In the genomic region with DNA sequence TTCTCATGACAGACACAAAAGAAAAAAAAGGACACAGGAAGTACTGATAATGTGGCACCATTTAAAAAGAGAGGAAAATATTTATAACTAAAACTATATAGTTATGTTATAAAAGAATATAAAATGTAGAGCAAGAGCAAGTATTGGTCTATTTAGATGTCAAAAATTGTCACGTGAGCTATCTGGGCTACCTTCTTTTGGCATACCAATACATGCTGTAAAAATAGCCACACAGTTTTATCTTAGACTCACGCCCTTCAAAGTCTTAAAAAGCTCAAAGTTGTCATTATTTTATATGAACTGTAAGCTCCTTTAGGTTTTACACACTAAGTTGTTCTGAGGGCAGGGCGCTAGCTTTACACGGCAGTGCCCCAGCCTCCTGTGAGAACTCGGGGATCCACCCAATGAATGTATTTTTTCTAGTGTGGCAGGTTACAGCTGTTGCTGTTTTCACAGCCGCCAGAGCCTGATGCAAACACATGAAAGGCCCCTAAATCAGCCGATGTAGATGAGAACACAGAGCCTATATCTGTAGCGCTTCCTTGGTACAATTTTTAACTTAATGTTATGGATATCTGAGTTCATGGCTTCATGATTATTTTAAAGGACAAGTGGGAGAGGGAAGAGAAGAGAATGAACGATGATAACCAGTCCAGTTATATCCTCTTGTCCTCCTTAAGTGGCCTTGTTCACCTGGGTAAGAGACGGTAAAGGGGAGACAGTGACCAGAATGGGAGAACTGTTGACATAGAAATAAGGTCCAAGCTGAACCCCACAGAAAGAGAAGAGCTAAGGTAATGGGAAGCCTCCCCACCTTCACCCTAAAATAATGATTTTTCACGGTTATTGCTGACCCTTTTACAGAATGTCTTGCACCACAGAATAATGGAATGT, we compare ENCODE assay signal across 1 cellular context.
TF ChIP-seq lines count a peak whose summit lies in the region.

No MANE protein-coding gene starts in this region.

TF ChIP-seq in K562, 482 proteins besides CTCF, POLR2A, EP300 and RAD21 (continued from another document and continues in another):
- TF ChIP-seq ZNF609 (CRISPR knock-in tag; IDR thresholded peaks at IDR 0.05; ENCODE audit: borderline replicate concordance): no peak
- no peak; the same call in 1 of the 2 replicates for TF ChIP-seq USF2 (CRISPR knock-in tag; IDR thresholded peaks at IDR 0.05)
- no peak for TF ChIP-seq SMAD1 (IDR thresholded peaks at IDR 0.05; ENCODE audit: low read depth, low read length, partially characterized antibody)
- TF ChIP-seq FOXJ2 (tag; IDR thresholded peaks at IDR 0.05): peak; percentile 55; the same call in 1 of the 2 replicates
- no peak for TF ChIP-seq PBX2 (CRISPR knock-in tag; IDR thresholded peaks at IDR 0.05; ENCODE audit: low read depth)
- TF ChIP-seq PBX2 (tag; conservative IDR thresholded peaks at IDR 0.05; ENCODE audit: low read depth): no peak
- TF ChIP-seq, protein P1, sequence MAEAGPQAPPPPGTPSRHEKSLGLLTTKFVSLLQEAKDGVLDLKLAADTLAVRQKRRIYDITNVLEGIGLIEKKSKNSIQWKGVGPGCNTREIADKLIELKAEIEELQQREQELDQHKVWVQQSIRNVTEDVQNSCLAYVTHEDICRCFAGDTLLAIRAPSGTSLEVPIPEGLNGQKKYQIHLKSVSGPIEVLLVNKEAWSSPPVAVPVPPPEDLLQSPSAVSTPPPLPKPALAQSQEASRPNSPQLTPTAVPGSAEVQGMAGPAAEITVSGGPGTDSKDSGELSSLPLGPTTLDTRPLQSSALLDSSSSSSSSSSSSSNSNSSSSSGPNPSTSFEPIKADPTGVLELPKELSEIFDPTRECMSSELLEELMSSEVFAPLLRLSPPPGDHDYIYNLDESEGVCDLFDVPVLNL (CRISPR knock-in tag; IDR thresholded peaks at IDR 0.05; ENCODE audit: low read depth): no peak
- TF ChIP-seq, protein P2, sequence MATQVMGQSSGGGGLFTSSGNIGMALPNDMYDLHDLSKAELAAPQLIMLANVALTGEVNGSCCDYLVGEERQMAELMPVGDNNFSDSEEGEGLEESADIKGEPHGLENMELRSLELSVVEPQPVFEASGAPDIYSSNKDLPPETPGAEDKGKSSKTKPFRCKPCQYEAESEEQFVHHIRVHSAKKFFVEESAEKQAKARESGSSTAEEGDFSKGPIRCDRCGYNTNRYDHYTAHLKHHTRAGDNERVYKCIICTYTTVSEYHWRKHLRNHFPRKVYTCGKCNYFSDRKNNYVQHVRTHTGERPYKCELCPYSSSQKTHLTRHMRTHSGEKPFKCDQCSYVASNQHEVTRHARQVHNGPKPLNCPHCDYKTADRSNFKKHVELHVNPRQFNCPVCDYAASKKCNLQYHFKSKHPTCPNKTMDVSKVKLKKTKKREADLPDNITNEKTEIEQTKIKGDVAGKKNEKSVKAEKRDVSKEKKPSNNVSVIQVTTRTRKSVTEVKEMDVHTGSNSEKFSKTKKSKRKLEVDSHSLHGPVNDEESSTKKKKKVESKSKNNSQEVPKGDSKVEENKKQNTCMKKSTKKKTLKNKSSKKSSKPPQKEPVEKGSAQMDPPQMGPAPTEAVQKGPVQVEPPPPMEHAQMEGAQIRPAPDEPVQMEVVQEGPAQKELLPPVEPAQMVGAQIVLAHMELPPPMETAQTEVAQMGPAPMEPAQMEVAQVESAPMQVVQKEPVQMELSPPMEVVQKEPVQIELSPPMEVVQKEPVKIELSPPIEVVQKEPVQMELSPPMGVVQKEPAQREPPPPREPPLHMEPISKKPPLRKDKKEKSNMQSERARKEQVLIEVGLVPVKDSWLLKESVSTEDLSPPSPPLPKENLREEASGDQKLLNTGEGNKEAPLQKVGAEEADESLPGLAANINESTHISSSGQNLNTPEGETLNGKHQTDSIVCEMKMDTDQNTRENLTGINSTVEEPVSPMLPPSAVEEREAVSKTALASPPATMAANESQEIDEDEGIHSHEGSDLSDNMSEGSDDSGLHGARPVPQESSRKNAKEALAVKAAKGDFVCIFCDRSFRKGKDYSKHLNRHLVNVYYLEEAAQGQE (CRISPR knock-in tag; IDR thresholded peaks at IDR 0.05; ENCODE audit: low read depth): no peak
- TF ChIP-seq, protein P3, sequence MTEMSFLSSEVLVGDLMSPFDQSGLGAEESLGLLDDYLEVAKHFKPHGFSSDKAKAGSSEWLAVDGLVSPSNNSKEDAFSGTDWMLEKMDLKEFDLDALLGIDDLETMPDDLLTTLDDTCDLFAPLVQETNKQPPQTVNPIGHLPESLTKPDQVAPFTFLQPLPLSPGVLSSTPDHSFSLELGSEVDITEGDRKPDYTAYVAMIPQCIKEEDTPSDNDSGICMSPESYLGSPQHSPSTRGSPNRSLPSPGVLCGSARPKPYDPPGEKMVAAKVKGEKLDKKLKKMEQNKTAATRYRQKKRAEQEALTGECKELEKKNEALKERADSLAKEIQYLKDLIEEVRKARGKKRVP (CRISPR knock-in tag; IDR thresholded peaks at IDR 0.05): peak; percentile 97
- TF ChIP-seq HMG20A (CRISPR knock-in tag; conservative IDR thresholded peaks at IDR 0.05): 0 out of 2 replicates have a peak, but pooled peaks have one; percentile 30
- 0 out of 2 replicates have a peak, but pooled peaks have one; percentile 11 for TF ChIP-seq GABPB2 (CRISPR knock-in tag; conservative IDR thresholded peaks at IDR 0.05)
- TF ChIP-seq THRB (CRISPR knock-in tag; conservative IDR thresholded peaks at IDR 0.05): 0 out of 2 replicates have a peak, but pooled peaks have one; percentile 51
- TF ChIP-seq JUND (IDR thresholded peaks at IDR 0.05; ENCODE audit: borderline replicate concordance, low read depth, low read length): no peak
- no peak for TF ChIP-seq JUND (tag; IDR thresholded peaks at IDR 0.05; ENCODE audit: borderline replicate concordance, low read depth, low read length)
- TF ChIP-seq ZFP91 (CRISPR knock-in tag; IDR thresholded peaks at IDR 0.05): no peak
- no peak for TF ChIP-seq HMG20B (CRISPR knock-in tag; IDR thresholded peaks at IDR 0.05)
- peak; percentile 32; the same call in 1 of the 2 replicates for TF ChIP-seq CTBP1 (IDR thresholded peaks at IDR 0.05; ENCODE audit: borderline replicate concordance)
- TF ChIP-seq ZNF3 (CRISPR knock-in tag; IDR thresholded peaks at IDR 0.05): no peak
- TF ChIP-seq DACH1 (IDR thresholded peaks at IDR 0.05; ENCODE audit: partially characterized antibody): no peak
- TF ChIP-seq ZBTB34 (CRISPR knock-in tag; IDR thresholded peaks at IDR 0.05): no peak
- TF ChIP-seq, protein P4, sequence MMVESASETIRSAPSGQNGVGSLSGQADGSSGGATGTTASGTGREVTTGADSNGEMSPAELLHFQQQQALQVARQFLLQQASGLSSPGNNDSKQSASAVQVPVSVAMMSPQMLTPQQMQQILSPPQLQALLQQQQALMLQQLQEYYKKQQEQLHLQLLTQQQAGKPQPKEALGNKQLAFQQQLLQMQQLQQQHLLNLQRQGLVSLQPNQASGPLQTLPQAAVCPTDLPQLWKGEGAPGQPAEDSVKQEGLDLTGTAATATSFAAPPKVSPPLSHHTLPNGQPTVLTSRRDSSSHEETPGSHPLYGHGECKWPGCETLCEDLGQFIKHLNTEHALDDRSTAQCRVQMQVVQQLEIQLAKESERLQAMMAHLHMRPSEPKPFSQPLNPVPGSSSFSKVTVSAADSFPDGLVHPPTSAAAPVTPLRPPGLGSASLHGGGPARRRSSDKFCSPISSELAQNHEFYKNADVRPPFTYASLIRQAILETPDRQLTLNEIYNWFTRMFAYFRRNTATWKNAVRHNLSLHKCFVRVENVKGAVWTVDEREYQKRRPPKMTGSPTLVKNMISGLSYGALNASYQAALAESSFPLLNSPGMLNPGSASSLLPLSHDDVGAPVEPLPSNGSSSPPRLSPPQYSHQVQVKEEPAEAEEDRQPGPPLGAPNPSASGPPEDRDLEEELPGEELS (CRISPR knock-in tag; IDR thresholded peaks at IDR 0.05; ENCODE audit: borderline replicate concordance): no peak
- TF ChIP-seq CHD1 (IDR thresholded peaks at IDR 0.05; ENCODE audit: low read length): no peak
- TF ChIP-seq, protein P5, sequence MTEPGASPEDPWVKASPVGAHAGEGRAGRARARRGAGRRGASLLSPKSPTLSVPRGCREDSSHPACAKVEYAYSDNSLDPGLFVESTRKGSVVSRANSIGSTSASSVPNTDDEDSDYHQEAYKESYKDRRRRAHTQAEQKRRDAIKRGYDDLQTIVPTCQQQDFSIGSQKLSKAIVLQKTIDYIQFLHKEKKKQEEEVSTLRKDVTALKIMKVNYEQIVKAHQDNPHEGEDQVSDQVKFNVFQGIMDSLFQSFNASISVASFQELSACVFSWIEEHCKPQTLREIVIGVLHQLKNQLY (CRISPR knock-in tag; conservative IDR thresholded peaks at IDR 0.05): no peak
